24 cellular contexts compared by ENCODE assay signal in genomic region chr4:76905521-76905920, GRCh38. TPM values are rescaled to one million over a fixed set of nuclear protein-coding genes. Genes with fewer than 3 reads are reported as not detected.
DNase-seq lines count a peak whose midpoint lies in the region; ATAC-seq and TF ChIP-seq lines count a peak whose summit lies in the region.
"Had no signal": no experiment of that assay in that cellular context is flagged by ENCODE, and none has a peak within 500 bp of the region (broad histone marks: within the 10 kb centered on the region; RNA-seq: fewer than 3 reads in every experiment).

No MANE protein-coding gene starts in this region.

- H3K4me3 ChIP-seq in BJ (ENCODE audit: low read depth, low read length), result no peak overlapping the region
- no peak overlapping the region for H3K4me3 ChIP-seq in tibial artery
- H3K4me3 ChIP-seq in hepatocyte, result no peak overlapping the region
- H3K4me3 ChIP-seq: BLaER1, HAP-1 had no signal

- no peak for ATAC-seq in GM19035 (IDR thresholded peaks at IDR 0.05; ENCODE audit: unreplicated experiment)
- ATAC-seq: activated CD4-positive, alpha-beta T cell treated with anti-CD3 and anti-CD28 coated beads for 36 hours; left lobe of liver had no signal

- H3K36me3 ChIP-seq in BJ (ENCODE audit: control insufficient read depth, insufficient read depth, low read length) (no peaks in the 10 kb centered on the region), tibial artery (no peaks in the 10 kb centered on the region), hepatocyte (replicated peaks; ENCODE audit: insufficient read depth, low read depth) (no peaks in the 10 kb centered on the region)
- H3K36me3 ChIP-seq: BLaER1, HAP-1, neutrophil had no signal

- intact Hi-C loops in tibial artery (cut with DNase I; ENCODE audit: low total_unique reads), result no loop called here

- H3K27ac ChIP-seq in tibial artery (no peak overlapping the region), hepatocyte (no peak overlapping the region)
- H3K27ac ChIP-seq: BLaER1, neutrophil had no signal

- H4K20me1 ChIP-seq in hepatocyte (ENCODE audit: insufficient read depth, poor library complexity, severe bottlenecking), result no peaks in the 10 kb centered on the region
- H4K20me1 ChIP-seq: BLaER1 had no signal

- H3K4me2 ChIP-seq in hepatocyte, result no peak overlapping the region
- H3K4me2 ChIP-seq: BLaER1 had no signal

- no peaks in the 10 kb centered on the region for H3K9me2 ChIP-seq in hepatocyte (replicated peaks; ENCODE audit: insufficient read depth)

- CTCF ChIA-PET in BJ (lab: Yijun Ruan, JAX), result interaction anchor here (0.9 kb wide), 1 partner anchor 19 kb away, joined by 3 read pairs; no protein-coding TSS in a partner anchor

- peaks cover 7% of the 10 kb centered on the region for H3K79me2 ChIP-seq in hepatocyte

- WGBS in hepatocyte (ENCODE audit: low lambda C conversion rate, missing lambda C conversion rate), result 55% methylated on average over 1 of the region's 1 CpG

- no peaks in the 10 kb centered on the region for H3K9me3 ChIP-seq in tibial artery
- no peaks in the 10 kb centered on the region for H3K9me3 ChIP-seq in hepatocyte (ENCODE audit: low read depth)
- H3K9me3 ChIP-seq: BLaER1, HAP-1, neutrophil had no signal

- H3K4me1 ChIP-seq in tibial artery, result no peaks in the 10 kb centered on the region
- peaks cover 4% of the 10 kb centered on the region for H3K4me1 ChIP-seq in hepatocyte (ENCODE audit: insufficient read depth)
- H3K4me1 ChIP-seq: BLaER1, HAP-1 had no signal

- no peak overlapping the region for H2AFZ ChIP-seq in hepatocyte

- peak; percentile 62 for DNase-seq in BJ (ENCODE audit: low read depth)
- peak; percentile 6 for DNase-seq in RPMI7951 (ENCODE audit: low read depth)
- DNase-seq in epidermal melanocyte (ENCODE audit: insufficient read length, low spot score), result peak; percentile 48
- DNase-seq in non-pigmented ciliary epithelial cell (ENCODE audit: low read depth), result peak; percentile 78
- no peak for DNase-seq in KG1 (lab: John Stamatoyannopoulos, UW)
- DNase-seq in tibial artery, result no peak
- DNase-seq in hepatocyte (ENCODE audit: low spot score), result no peak
- DNase-seq: activated CD4-positive, alpha-beta T cell treated with anti-CD3 and anti-CD28 coated beads for 36 hours; activated CD8-positive, alpha-beta memory T cell treated with anti-CD3 and anti-CD28 coated beads, Interleukin-2, amount 50 U/mL, for 48 hours; activated naive CD4-positive, alpha-beta T cell treated with Interleukin-2 at 50 U/mL for 16 hours; DMS 273 treated with DMSO at 0.1 percent for 48 hours; Karpas-422; NCI-H1105 treated with DMSO at 0.1 percent for 48 hours; NCI-H2107; NCI-H526 treated with DMSO at 0.1 percent for 48 hours; stimulated activated CD4-positive, alpha-beta T cell treated with anti-CD3 and anti-CD28 coated beads, Interleukin-4, amount 100 ng/mL, for 24 hours; substantia nigra had no signal

- no peak for TF ChIP-seq CTCF in BJ (IDR thresholded peaks at IDR 0.05; ENCODE audit: insufficient read depth, low read depth, low read length)
- no peak for TF ChIP-seq CTCF in tibial artery (IDR thresholded peaks at IDR 0.05)
- TF ChIP-seq CTCF in hepatocyte (IDR thresholded peaks at IDR 0.05; ENCODE audit: poor library complexity), result no peak

- H3K27me3 ChIP-seq in BJ (ENCODE audit: control insufficient read depth, insufficient read depth, low read length), result no peaks in the 10 kb centered on the region
- no peaks in the 10 kb centered on the region for H3K27me3 ChIP-seq in tibial artery
- H3K27me3 ChIP-seq in hepatocyte, result no peaks in the 10 kb centered on the region
- H3K27me3 ChIP-seq: BLaER1 had no signal

- POLR2A ChIA-PET in BJ (lab: Charles Lee), result interaction anchor here (0.6 to 0.9 kb wide), 4 partner anchors 82 to 1661 kb away, joined by 3 to 4 read pairs (median 4); partner anchors contain the start of gene STBD1

RNA-seq across cellular contexts. Expression of gene SOWAHB, which starts 7.6 kb away (rescaled TPM):
- 0.02 and 0.04 TPM in 2 replicates for polyA plus RNA-seq in BJ (2011; rRNA removed)
- polyA minus RNA-seq in BJ (2011; rRNA and poly(A)+ RNA removed), result 0.05 and 0.10 TPM in 2 replicates
- not detected in 2 replicates for total RNA-seq in RPMI7951 (2014; rRNA removed; shearing (Covaris generic))
- total RNA-seq in hepatocyte, result 16.2 and 18.9 TPM in 2 replicates
- polyA plus RNA-seq in hepatocyte, result 5.7 and 8.7 TPM in 2 replicates
- total RNA-seq: activated CD4-positive, alpha-beta T cell treated with anti-CD3 and anti-CD28 coated beads for 36 hours; mononuclear cell; SK-MEL-5 had no signal

RNA-seq across cellular contexts. Expression of gene SEPTIN11, which starts 44.0 kb away (rescaled TPM):
- 346 and 638 TPM in 2 replicates for polyA plus RNA-seq in BJ (2011; rRNA removed)
- 406 and 470 TPM in 2 replicates for polyA minus RNA-seq in BJ (2011; rRNA and poly(A)+ RNA removed)
- 90.5 and 95.3 TPM in 2 replicates for total RNA-seq in RPMI7951 (2014; rRNA removed; shearing (Covaris generic))
- 140 and 146 TPM in 2 replicates for total RNA-seq in hepatocyte
- 68.3 and 74.7 TPM in 2 replicates for polyA plus RNA-seq in hepatocyte

Comparison
In these comparisons a context has a peak if more than half of its experiments do, and no peak if none do; other contexts are left out.
1. DNase-seq: peak in BJ (single experiment), RPMI7951 (single experiment), epidermal melanocyte (single experiment) and non-pigmented ciliary epithelial cell (single experiment); none in KG1 (single experiment), tibial artery (0 of 2) and hepatocyte (single experiment).
2. RNA of gene SOWAHB, which starts 7.6 kb away (total RNA-seq): 16.2 to 18.9 TPM in hepatocyte; not detected in RPMI7951; every median in the first group is over 10 times any median in the second.